ENCODE assay signal across 30 cellular contexts in genomic region chr5:59937633-59938032, GRCh38.
"Had no signal": no experiment of that assay in that cellular context is flagged by ENCODE, and none has a peak within 500 bp of the region (broad histone marks: within the 10 kb centered on the region; RNA-seq: fewer than 3 reads in every experiment).

No MANE protein-coding gene starts in this region.

- H3K4me3 ChIP-seq: ascending aorta, cardiac muscle cell had no signal

- DNase-seq: activated CD4-positive, alpha-beta memory T cell treated with anti-CD3 and anti-CD28 coated beads, Interleukin-2, amount 10 ng/mL, durations not matched to agents 7 days and 5 days; activated CD4-positive, alpha-beta T cell treated with anti-CD3 and anti-CD28 coated beads for 1 hour; activated CD4-positive, alpha-beta T cell treated with anti-CD3 and anti-CD28 coated beads for 36 hours; activated CD4-positive, alpha-beta T cell treated with anti-CD3 and anti-CD28 coated beads for 48 hours; activated CD4-positive, alpha-beta T cell treated with anti-CD3 and anti-CD28 coated beads, Interleukin-2, amount 10 ng/mL, durations not matched to agents 7 days and 5 days; activated CD4-positive, alpha-beta T cell treated with anti-CD3 and anti-CD28 coated beads, Interleukin-2, amount 50 U/mL, for 48 hours; activated CD4-positive, CD25-positive, alpha-beta regulatory T cell; activated CD8-positive, alpha-beta memory T cell treated with anti-CD3 and anti-CD28 coated beads for 24 hours; activated CD8-positive, alpha-beta memory T cell treated with anti-CD3 and anti-CD28 coated beads, Interleukin-2, amount 10 ng/mL, durations not matched to agents 7 days and 5 days; activated CD8-positive, alpha-beta memory T cell treated with anti-CD3 and anti-CD28 coated beads, Interleukin-2, amount 50 U/mL, for 48 hours; activated CD8-positive, alpha-beta T cell treated with anti-CD3 and anti-CD28 coated beads, Interleukin-2, amount 10 ng/mL, durations not matched to agents 7 days and 5 days; activated effector memory CD4-positive, alpha-beta T cell treated with Interleukin-2 at 50 U/mL for 16 hours; activated gamma-delta T cell; activated naive CD4-positive, alpha-beta T cell treated with anti-CD3 and anti-CD28 coated beads, Interleukin-2, amount 10 ng/mL, durations not matched to agents 7 days and 5 days; activated naive CD4-positive, alpha-beta T cell treated with Interleukin-2 at 50 U/mL for 16 hours; activated naive CD8-positive, alpha-beta T cell treated with anti-CD3 and anti-CD28 coated beads, Interleukin-2, amount 10 ng/mL, durations not matched to agents 7 days and 5 days; activated naive CD8-positive, alpha-beta T cell treated with anti-CD3 and anti-CD28 coated beads, Interleukin-2, amount 50 U/mL, for 24 hours; activated T-cell treated with anti-CD3 and anti-CD28 coated beads, Interleukin-2, amount 50 U/mL, for 24 hours; activated T-cell treated with anti-CD3 and anti-CD28 coated beads, Interleukin-2, amount 50 U/mL, for 48 hours; amygdala; anterior cingulate cortex; caudate nucleus; cerebellar nuclear complex; T-helper 2 cell; T-helper 9 cell; WERI-Rb-1 had no signal

- ATAC-seq: activated CD4-positive, alpha-beta T cell treated with anti-CD3 and anti-CD28 coated beads for 36 hours; activated CD4-positive, CD25-positive, alpha-beta regulatory T cell treated with anti-CD3 and anti-CD28 coated beads, Interleukin-2, amount 50 U/mL, for 24 hours; activated CD8-positive, alpha-beta memory T cell treated with anti-CD3 and anti-CD28 coated beads, Interleukin-2, amount 10 ng/mL, durations not matched to agents 7 days and 5 days; activated CD8-positive, alpha-beta T cell treated with anti-CD3 and anti-CD28 coated beads, Interleukin-2, amount 10 ng/mL, durations not matched to agents 7 days and 5 days; activated naive CD8-positive, alpha-beta T cell treated with anti-CD3 and anti-CD28 coated beads, Interleukin-2, amount 50 U/mL, for 24 hours; WTC11 had no signal
